Comparison of ENCODE assay signal across 8 cellular contexts in genomic region chr9:134163374-134164196, GRCh38.
DNase-seq lines count a peak whose midpoint lies in the region; ATAC-seq lines count a peak whose summit lies in the region.

No MANE protein-coding gene starts in this region.

- H3K27ac ChIP-seq in caudate nucleus (ENCODE audit: low read depth, low read length): peak overlapping the region; percentile 90

- ATAC-seq in GM21526 (IDR thresholded peaks at IDR 0.05; ENCODE audit: low FRiP score, unreplicated experiment): no peak
- ATAC-seq in HG03097 (IDR thresholded peaks at IDR 0.05; ENCODE audit: low FRiP score, unreplicated experiment): no peak

- peak; percentile 66 for DNase-seq in NCI-H748 (lab: John Stamatoyannopoulos, UW; ENCODE audit: unreplicated experiment)
- no peak for DNase-seq in NCI-H748 treated with DMSO at 0.1 percent for 48 hours (lab: John Stamatoyannopoulos, UW)
- DNase-seq in activated CD4-positive, CD25-positive, alpha-beta regulatory T cell treated with anti-CD3 and anti-CD28 coated beads, Interleukin-2, amount 50 U/mL, for 72 hours: peak; percentile 73
- DNase-seq in caudate nucleus (lab: John Stamatoyannopoulos, UW): peak in 46 of 61 donors; percentile 7 to 68 (median 46)
- DNase-seq in left kidney (ENCODE audit: low read depth, low spot score): peak; percentile 87
- peak; percentile 68 for DNase-seq in stimulated activated CD4-positive, alpha-beta T cell treated with anti-CD3 and anti-CD28 coated beads, Interleukin-4, amount 100 ng/mL, for 1 hour
